8 cellular contexts compared by ENCODE assay signal in genomic region chr20:5056801-5057599, GRCh38. TPM values are rescaled to one million over a fixed set of nuclear protein-coding genes. Genes with fewer than 3 reads are reported as not detected.
DNase-seq lines count a peak whose midpoint lies in the region; ATAC-seq and TF ChIP-seq lines count a peak whose summit lies in the region.

No MANE protein-coding gene starts in this region.

- TF ChIP-seq CTCF in GM12872 (IDR thresholded peaks at IDR 0.05; ENCODE audit: insufficient read depth, low read depth, low read length) (peak; percentile 60), LNCaP clone FGC (IDR thresholded peaks at IDR 0.05; ENCODE audit: control insufficient read depth, extremely low read depth, insufficient read depth) (peak; percentile 24; the same call in 1 of the 2 replicates), natural killer cell (IDR thresholded peaks at IDR 0.05) (peak; percentile 59), tibial artery (IDR thresholded peaks at IDR 0.05) (no peak), vagina (IDR thresholded peaks at IDR 0.05) (no peak)

- no peak overlapping the region for H3K4me3 Mint-ChIP-seq in activated CD4-positive, alpha-beta T cell treated with anti-CD3 and anti-CD28 coated beads for 36 hours
- H3K4me3 Mint-ChIP-seq in natural killer cell, result peak overlapping the region; percentile 18

- H3K27ac Mint-ChIP-seq in activated CD4-positive, alpha-beta T cell treated with anti-CD3 and anti-CD28 coated beads for 36 hours, result peak overlapping the region; percentile 92
- H3K27ac Mint-ChIP-seq in natural killer cell, result peak overlapping the region; percentile 80 to 97

- H3K27me3 ChIP-seq in tibial artery (no peaks in the 10 kb centered on the region), vagina (no peaks in the 10 kb centered on the region)

- H3K4me1 ChIP-seq in tibial artery, result no peaks in the 10 kb centered on the region
- no peaks in the 10 kb centered on the region for H3K4me1 ChIP-seq in vagina

- H3K4me3 ChIP-seq in LNCaP clone FGC (ENCODE audit: low read depth, low read length) (no peak overlapping the region), tibial artery (no peak overlapping the region), vagina (no peak overlapping the region)

- no peaks in the 10 kb centered on the region for H3K9me3 ChIP-seq in tibial artery
- H3K9me3 ChIP-seq in vagina, result no peaks in the 10 kb centered on the region

- H3K9me3 Mint-ChIP-seq in activated CD4-positive, alpha-beta T cell treated with anti-CD3 and anti-CD28 coated beads for 36 hours (ENCODE audit: low read depth), result no peaks in the 10 kb centered on the region
- peaks cover 0 to 4% of the 10 kb centered on the region in 2 donors for H3K9me3 Mint-ChIP-seq in natural killer cell

- peaks cover 3% of the 10 kb centered on the region for H3K36me3 Mint-ChIP-seq in activated CD4-positive, alpha-beta T cell treated with anti-CD3 and anti-CD28 coated beads for 36 hours (ENCODE audit: low read depth)
- H3K36me3 Mint-ChIP-seq in natural killer cell, result no peaks in the 10 kb centered on the region

- POLR2A ChIA-PET in activated CD4-positive, alpha-beta T cell treated with anti-CD3 and anti-CD28 coated beads for 36 hours (lab: Charles Lee), result no interaction called here

- DNase-seq in LNCaP clone FGC (ENCODE audit: low read depth) (no peak), natural killer cell (peak; percentile 67), tibial artery (peak; percentile 73 to 77), NCI-H345 treated with DMSO at 0.1 percent for 48 hours (lab: John Stamatoyannopoulos, UW; ENCODE audit: unreplicated experiment) (no peak), vagina (ENCODE audit: extremely low spot score in 2 of 2) (no peak)
- DNase-seq in activated CD4-positive, alpha-beta T cell treated with anti-CD3 and anti-CD28 coated beads for 36 hours, result peak; percentile 84
- peak; percentile 28 for DNase-seq in effector CD8-positive, alpha-beta T cell (lab: John Stamatoyannopoulos, UW)

- H3K36me3 ChIP-seq in tibial artery (no peaks in the 10 kb centered on the region), vagina (no peaks in the 10 kb centered on the region)

- TF ChIP-seq POLR2A in vagina (IDR thresholded peaks at IDR 0.05), result no peak

- H3K27ac ChIP-seq in tibial artery, result no peak overlapping the region
- no peak overlapping the region for H3K27ac ChIP-seq in vagina

- no peaks in the 10 kb centered on the region for H3K27me3 Mint-ChIP-seq in activated CD4-positive, alpha-beta T cell treated with anti-CD3 and anti-CD28 coated beads for 36 hours
- no peaks in the 10 kb centered on the region for H3K27me3 Mint-ChIP-seq in natural killer cell (ENCODE audit: low read depth in 2 of 2)

- H3K4me1 Mint-ChIP-seq in activated CD4-positive, alpha-beta T cell treated with anti-CD3 and anti-CD28 coated beads for 36 hours, result peaks cover 16% of the 10 kb centered on the region
- H3K4me1 Mint-ChIP-seq in natural killer cell, result peaks cover 31 to 39% of the 10 kb centered on the region in 2 donors

- ATAC-seq in activated CD4-positive, alpha-beta T cell treated with anti-CD3 and anti-CD28 coated beads for 36 hours, result peak; percentile 97
- peak; percentile 95 to 99 (median 97) for ATAC-seq in natural killer cell

- CTCF ChIA-PET in activated CD4-positive, alpha-beta T cell treated with anti-CD3 and anti-CD28 coated beads for 36 hours (lab: Charles Lee), result interaction anchor here (0.5 to 4.5 kb wide), 27 partner anchors 12 to 1202 kb away, joined by 3 to 63 read pairs (median 4); partner anchors contain the start of genes CDS2 and PCNA

- intact Hi-C loops in activated CD4-positive, alpha-beta T cell treated with anti-CD3 and anti-CD28 coated beads for 36 hours (cut with DNase I, micrococcal nuclease), result loop anchor here (1.0 to 2.0 kb wide), 3 partner anchors 22 to 135 kb away; no protein-coding TSS in a partner anchor
- intact Hi-C loops in natural killer cell (cut with micrococcal nuclease), result loop anchor here (1.0 kb wide), 3 partner anchors 18 to 43 kb away; no protein-coding TSS in a partner anchor
- intact Hi-C loops in tibial artery (cut with DNase I; ENCODE audit: low total_unique reads), result no loop called here
- intact Hi-C loops in vagina (cut with DNase I), result no loop called here

RNA-seq across cellular contexts. Expression of gene SLC23A2, which starts 55.7 kb away (rescaled TPM):
- total RNA-seq in activated CD4-positive, alpha-beta T cell treated with anti-CD3 and anti-CD28 coated beads for 36 hours, result 10 to 100 TPM; 16.7 to 17.6 TPM
- total RNA-seq in natural killer cell (10 to 100 TPM; 21.8 to 31.5 (median 26.0) TPM), vagina (14.7 TPM)

RNA-seq across cellular contexts. Expression of gene TMEM230, which starts 55.9 kb away (rescaled TPM):
- total RNA-seq in activated CD4-positive, alpha-beta T cell treated with anti-CD3 and anti-CD28 coated beads for 36 hours, result 10 to 100 TPM; 63.7 to 66.3 TPM
- total RNA-seq in natural killer cell (10 to 100 TPM; 49.9 to 67.4 (median 59.9) TPM), vagina (58.9 TPM)

Comparison
In these comparisons a context has a peak if more than half of its experiments do, and no peak if none do; other contexts are left out.
1. CTCF ChIP-seq: peak in GM12872 (single experiment), LNCaP clone FGC (single experiment) and natural killer cell (single experiment); none in tibial artery (0 of 2) and vagina (0 of 3).
2. DNase-seq: peak in activated CD4-positive, alpha-beta T cell treated with anti-CD3 and anti-CD28 coated beads for 36 hours (single experiment), effector CD8-positive, alpha-beta T cell (single experiment), natural killer cell (single experiment) and tibial artery (2 of 2); none in LNCaP clone FGC (single experiment), NCI-H345 treated with DMSO at 0.1 percent for 48 hours (single experiment) and vagina (0 of 2).
3. intact Hi-C loops: an anchor here in activated CD4-positive, alpha-beta T cell treated with anti-CD3 and anti-CD28 coated beads for 36 hours (1.0 to 2.0 kb wide) and natural killer cell (1.0 kb wide); none called in tibial artery and vagina.